Comparison of ENCODE assay signal across 15 cellular contexts in genomic region chr4:142324572-142324971, GRCh38.
DNase-seq lines count a peak whose midpoint lies in the region; ATAC-seq lines count a peak whose summit lies in the region.
"Had no signal": no experiment of that assay in that cellular context is flagged by ENCODE, and none has a peak within 500 bp of the region (broad histone marks: within the 10 kb centered on the region; RNA-seq: fewer than 3 reads in every experiment).

No MANE protein-coding gene starts in this region.

- peaks cover 40% of the 10 kb centered on the region for H3K4me1 Mint-ChIP-seq in activated naive CD4-positive, alpha-beta T cell treated with anti-CD3 and anti-CD28 coated beads, Interleukin-2, amount 10 ng/mL, durations not matched to agents 7 days and 5 days
- H3K4me1 Mint-ChIP-seq in stimulated activated effector memory CD8-positive, alpha-beta T cell treated with anti-CD3 and anti-CD28 coated beads, Interleukin-12 subunit alpha, Interleukin-12 subunit beta, amount 100 ng/mL, for 72 hours: peaks cover 29% of the 10 kb centered on the region
- peaks cover 16 to 54% (median 34%) of the 10 kb centered on the region in 4 donors for H3K4me1 Mint-ChIP-seq in naive thymus-derived CD8-positive, alpha-beta T cell

- H3K27ac Mint-ChIP-seq in activated naive CD4-positive, alpha-beta T cell treated with anti-CD3 and anti-CD28 coated beads, Interleukin-2, amount 10 ng/mL, durations not matched to agents 7 days and 5 days: peak overlapping the region; percentile 44
- H3K27ac Mint-ChIP-seq in stimulated activated effector memory CD8-positive, alpha-beta T cell treated with anti-CD3 and anti-CD28 coated beads, Interleukin-12 subunit alpha, Interleukin-12 subunit beta, amount 100 ng/mL, for 72 hours: no peak overlapping the region
- H3K27ac Mint-ChIP-seq in naive thymus-derived CD8-positive, alpha-beta T cell: peak overlapping the region in 1 of 10 donors; percentile 27

- in situ Hi-C loops in G401 (cut with HindIII; ENCODE audit: low sequenced_read_pairs): no loop called here

- H3K9me3 Mint-ChIP-seq in activated naive CD4-positive, alpha-beta T cell treated with anti-CD3 and anti-CD28 coated beads, Interleukin-2, amount 10 ng/mL, durations not matched to agents 7 days and 5 days: peaks cover 2% of the 10 kb centered on the region
- no peaks in the 10 kb centered on the region for H3K9me3 Mint-ChIP-seq in stimulated activated effector memory CD8-positive, alpha-beta T cell treated with anti-CD3 and anti-CD28 coated beads, Interleukin-12 subunit alpha, Interleukin-12 subunit beta, amount 100 ng/mL, for 72 hours
- H3K9me3 Mint-ChIP-seq in naive thymus-derived CD8-positive, alpha-beta T cell: peaks cover 0 to 6% (median 0%) of the 10 kb centered on the region in 9 donors

- peak; percentile 29 for DNase-seq in activated naive CD4-positive, alpha-beta T cell treated with anti-CD3 and anti-CD28 coated beads, Interleukin-2, amount 10 ng/mL, durations not matched to agents 7 days and 5 days
- DNase-seq in activated naive CD4-positive, alpha-beta T cell treated with Interleukin-2 at 50 U/mL for 16 hours: no peak
- no peak for DNase-seq in stimulated activated effector memory CD8-positive, alpha-beta T cell treated with anti-CD3 and anti-CD28 coated beads, Interleukin-12 subunit alpha, Interleukin-12 subunit beta, amount 100 ng/mL, for 72 hours (ENCODE audit: low spot score in 2 of 2)
- DNase-seq in NCI-H446 treated with DMSO at 0.1 percent for 48 hours (lab: John Stamatoyannopoulos, UW) (no peak), G401 (ENCODE audit: low spot score) (no peak)
- no peak for DNase-seq in naive thymus-derived CD8-positive, alpha-beta T cell
- DNase-seq: activated CD4-positive, alpha-beta T cell treated with anti-CD3 and anti-CD28 coated beads, Interleukin-2, amount 50 U/mL, for 48 hours; heart left ventricle; mammary epithelial cell; NCI-H1436 treated with DMSO at 0.1 percent for 48 hours; NCI-H226; SIG-M5; uterus had no signal

- CTCF ChIA-PET in activated naive CD4-positive, alpha-beta T cell treated with anti-CD3 and anti-CD28 coated beads, Interleukin-2, amount 10 ng/mL, durations not matched to agents 7 days and 5 days (lab: Charles Lee): no interaction called here

- POLR2A ChIA-PET in naive thymus-derived CD8-positive, alpha-beta T cell (lab: Charles Lee): interaction anchor here (1.4 kb wide), 1 partner anchor 9 kb away, joined by 4 read pairs; no protein-coding TSS in a partner anchor

- peak; percentile 87 for ATAC-seq in GM21360 (IDR thresholded peaks at IDR 0.05; ENCODE audit: unreplicated experiment)
- ATAC-seq in HG03432 (IDR thresholded peaks at IDR 0.05; ENCODE audit: unreplicated experiment): peak; percentile 88
- ATAC-seq in stimulated activated effector memory CD8-positive, alpha-beta T cell treated with anti-CD3 and anti-CD28 coated beads, Interleukin-12 subunit alpha, Interleukin-12 subunit beta, amount 100 ng/mL, for 72 hours: peak; percentile 55
- ATAC-seq in naive thymus-derived CD8-positive, alpha-beta T cell: no peak
- ATAC-seq: heart left ventricle had no signal

- H3K4me3 Mint-ChIP-seq in activated naive CD4-positive, alpha-beta T cell treated with anti-CD3 and anti-CD28 coated beads, Interleukin-2, amount 10 ng/mL, durations not matched to agents 7 days and 5 days: no peak overlapping the region
- H3K4me3 Mint-ChIP-seq in stimulated activated effector memory CD8-positive, alpha-beta T cell treated with anti-CD3 and anti-CD28 coated beads, Interleukin-12 subunit alpha, Interleukin-12 subunit beta, amount 100 ng/mL, for 72 hours: no peak overlapping the region
- H3K4me3 Mint-ChIP-seq in naive thymus-derived CD8-positive, alpha-beta T cell: no peak overlapping the region

- no peaks in the 10 kb centered on the region for H3K27me3 Mint-ChIP-seq in activated naive CD4-positive, alpha-beta T cell treated with anti-CD3 and anti-CD28 coated beads, Interleukin-2, amount 10 ng/mL, durations not matched to agents 7 days and 5 days
- no peaks in the 10 kb centered on the region for H3K27me3 Mint-ChIP-seq in naive thymus-derived CD8-positive, alpha-beta T cell

- H3K36me3 Mint-ChIP-seq in activated naive CD4-positive, alpha-beta T cell treated with anti-CD3 and anti-CD28 coated beads, Interleukin-2, amount 10 ng/mL, durations not matched to agents 7 days and 5 days: peaks cover 54% of the 10 kb centered on the region
- H3K36me3 Mint-ChIP-seq in stimulated activated effector memory CD8-positive, alpha-beta T cell treated with anti-CD3 and anti-CD28 coated beads, Interleukin-12 subunit alpha, Interleukin-12 subunit beta, amount 100 ng/mL, for 72 hours: no peaks in the 10 kb centered on the region
- H3K36me3 Mint-ChIP-seq in naive thymus-derived CD8-positive, alpha-beta T cell: peaks cover 9 to 49% (median 39%) of the 10 kb centered on the region in 3 donors

Comparison
In these comparisons a context has a peak if more than half of its experiments do, and no peak if none do; other contexts are left out.
1. ATAC-seq: peak in GM21360 (single experiment), HG03432 (single experiment) and stimulated activated effector memory CD8-positive, alpha-beta T cell treated with anti-CD3 and anti-CD28 coated beads, Interleukin-12 subunit alpha, Interleukin-12 subunit beta, amount 100 ng/mL, for 72 hours (single experiment); none in naive thymus-derived CD8-positive, alpha-beta T cell (0 of 2).